Comparison of ENCODE assay signal across 1 cellular context in the genomic region with DNA sequence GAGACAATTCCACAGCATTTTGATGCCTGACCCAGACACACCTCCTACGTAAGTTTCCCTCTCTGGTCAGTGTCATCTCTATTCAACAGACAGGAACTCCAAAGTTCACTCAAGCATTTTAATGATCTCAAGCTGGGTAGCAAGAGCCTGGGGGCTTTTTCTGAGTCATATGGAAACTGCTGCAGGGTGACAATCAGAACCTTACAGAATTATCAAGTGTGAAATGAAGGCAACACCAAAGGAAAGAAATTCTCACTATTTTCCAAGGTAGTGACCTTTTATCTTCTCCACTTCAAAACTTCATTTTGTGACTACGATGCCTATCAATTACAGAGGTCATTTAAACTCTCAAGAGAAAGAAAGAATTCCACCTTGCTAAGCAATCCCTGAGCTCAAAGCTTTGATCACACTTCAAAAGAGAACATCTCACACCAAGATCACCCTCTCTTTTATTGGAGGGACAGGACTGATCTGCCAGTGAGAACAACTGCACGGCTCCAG.
TF ChIP-seq lines count a peak whose summit lies in the region.

No MANE protein-coding gene starts in this region.

TF ChIP-seq in GM23338, 12 proteins besides CTCF, POLR2A, EP300 and RAD21 (continued from another document):
- no peak for TF ChIP-seq REST (IDR thresholded peaks at IDR 0.05; ENCODE audit: unreplicated experiment)
TF ChIP-seq in GM23338: peak in this region for 0.
